Comparison of ENCODE assay signal across 1 cellular context in genomic region chr10:124734311-124735166, GRCh38.
TF ChIP-seq lines count a peak whose summit lies in the region.

No MANE protein-coding gene starts in this region.

TF ChIP-seq in HEK293T, 16 proteins besides CTCF, POLR2A, EP300 and RAD21 (continued from another document):
- no peak for TF ChIP-seq NFRKB (IDR thresholded peaks at IDR 0.05)
- TF ChIP-seq FOXK2 (IDR thresholded peaks at IDR 0.05): no peak
- no peak for TF ChIP-seq SP1 (IDR thresholded peaks at IDR 0.05)
- no peak for TF ChIP-seq L3MBTL2 (conservative IDR thresholded peaks at IDR 0.05)
TF ChIP-seq in HEK293T: peak in this region for 0.
